In genomic region chr7:44847509-44847919, GRCh38 we compare ENCODE assay signal across 8 cellular contexts. TPM values are rescaled to one million over a fixed set of nuclear protein-coding genes. Genes with fewer than 3 reads are reported as not detected.
DNase-seq lines count a peak whose midpoint lies in the region; ATAC-seq and TF ChIP-seq lines count a peak whose summit lies in the region.

No MANE protein-coding gene starts in this region.

- peak; percentile 71 for TF ChIP-seq CTCF in brain microvascular endothelial cell (IDR thresholded peaks at IDR 0.05; ENCODE audit: low read depth, low read length, missing control alignments)

- H3K27ac ChIP-seq in brain microvascular endothelial cell = peak overlapping the region; percentile 90

- H3K36me3 ChIP-seq in brain microvascular endothelial cell (replicated peaks) = no peaks in the 10 kb centered on the region
- no peaks in the 10 kb centered on the region for H3K36me3 ChIP-seq in skeletal muscle satellite cell (ENCODE audit: insufficient read depth, low read length)

- in situ Hi-C loops in brain microvascular endothelial cell (cut with HindIII; ENCODE audit: low pct_ligation_motif_present, low sequenced_read_pairs) = no loop called here

- DNase-seq in NCI-H1417 (lab: John Stamatoyannopoulos, UW) (peak in 2 of 3 experiments; percentile 80 to 97), NCI-H1417 treated with DMSO at 0.1 percent for 48 hours (lab: John Stamatoyannopoulos, UW) (no peak), NCI-H1694 (lab: John Stamatoyannopoulos, UW) (peak; percentile 69), UCSD-AML1 (lab: John Stamatoyannopoulos, UW; ENCODE audit: unreplicated experiment) (peak; percentile 81), brain microvascular endothelial cell (peak; percentile 80)

- peaks cover 24% of the 10 kb centered on the region for H3K4me1 ChIP-seq in skeletal muscle satellite cell (ENCODE audit: control insufficient read depth, insufficient read depth, low read length)

- peak overlapping the region; percentile 87 for H3K9ac ChIP-seq in skeletal muscle satellite cell (ENCODE audit: low read depth, low read length)

- peak overlapping the region; percentile 83 for H3K4me2 ChIP-seq in skeletal muscle satellite cell (ENCODE audit: low read length)

- H3K27me3 ChIP-seq in brain microvascular endothelial cell (replicated peaks) = no peaks in the 10 kb centered on the region
- no peaks in the 10 kb centered on the region for H3K27me3 ChIP-seq in skeletal muscle satellite cell (ENCODE audit: control insufficient read depth, insufficient read depth, low read length)

- H3K4me3 ChIP-seq in brain microvascular endothelial cell (ENCODE audit: low read depth, low read length) = peak overlapping the region; percentile 82
- H3K4me3 ChIP-seq in iPS-18c (ENCODE audit: insufficient read depth, low read depth, low read length) = peak overlapping the region; percentile 79
- peak overlapping the region; percentile 87 for H3K4me3 ChIP-seq in skeletal muscle satellite cell (ENCODE audit: low read length)

- ATAC-seq in HG02938 (IDR thresholded peaks at IDR 0.05; ENCODE audit: unreplicated experiment) = peak; percentile 58

- no peaks in the 10 kb centered on the region for H3K9me3 ChIP-seq in iPS-18c (ENCODE audit: control insufficient read depth, insufficient read depth, low read length)
- no peaks in the 10 kb centered on the region for H3K9me3 ChIP-seq in skeletal muscle satellite cell (replicated peaks; ENCODE audit: low read length)

RNA-seq across cellular contexts. Expression of gene H2AZ2, which starts 0.4 kb away (rescaled TPM):
- total RNA-seq in skeletal muscle satellite cell (2012; rRNA removed) = 68.7 and 69.2 TPM in 2 replicates

RNA-seq across cellular contexts. Expression of gene PURB, which starts 37.8 kb away (rescaled TPM):
- 20.0 and 22.3 TPM in 2 replicates for total RNA-seq in skeletal muscle satellite cell (2012; rRNA removed)

RNA-seq across cellular contexts. Expression of gene PPIA, which starts 51.0 kb away (rescaled TPM):
- total RNA-seq in skeletal muscle satellite cell (2012; rRNA removed) = 2,277 and 2,526 TPM in 2 replicates
